16 cellular contexts compared by ENCODE assay signal in the genomic region with DNA sequence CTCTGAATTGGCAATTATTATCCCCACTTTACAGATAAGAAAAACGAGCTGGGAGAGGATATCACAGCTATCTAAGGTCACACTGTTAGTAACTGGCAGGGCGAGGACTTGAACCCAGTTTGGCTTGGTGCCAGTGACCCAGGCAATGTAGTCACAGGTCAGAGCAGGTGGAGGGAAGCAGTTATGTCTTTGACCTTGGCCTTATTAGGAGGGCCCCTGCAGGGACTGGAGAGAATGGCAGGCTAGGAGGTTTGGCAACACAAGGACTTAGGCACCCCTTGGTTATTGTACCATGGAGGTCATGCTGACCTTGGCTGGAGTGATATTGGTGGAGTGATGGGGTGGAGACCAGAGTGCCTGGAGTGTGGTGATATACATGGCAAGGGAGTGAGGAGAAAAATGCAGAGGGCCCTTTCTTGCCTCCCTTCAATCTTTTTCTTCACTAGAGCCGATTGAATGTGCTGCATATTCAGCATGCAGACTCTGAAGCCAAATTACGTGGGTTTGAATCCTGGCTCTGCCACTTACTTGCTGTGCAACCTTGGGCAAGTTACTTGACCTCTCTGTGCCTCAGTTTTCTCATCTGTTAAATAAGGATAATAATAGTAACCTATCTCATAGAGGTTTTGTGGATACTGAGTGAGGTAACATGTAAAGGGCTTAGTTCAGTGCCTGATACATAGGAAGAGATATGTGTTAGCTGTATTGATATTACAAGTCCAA.
DNase-seq lines count a peak whose midpoint lies in the region; ATAC-seq and TF ChIP-seq lines count a peak whose summit lies in the region.
"Had no signal": no experiment of that assay in that cellular context is flagged by ENCODE, and none has a peak within 500 bp of the region (broad histone marks: within the 10 kb centered on the region; RNA-seq: fewer than 3 reads in every experiment).

No MANE protein-coding gene starts in this region.

- no peaks in the 10 kb centered on the region for H3F3A ChIP-seq in PC-3 (ENCODE audit: low read length, unreplicated experiment)

- ATAC-seq in HCT116, result no peak
- ATAC-seq in right cardiac atrium, result no peak
- ATAC-seq in PC-3, result no peak
- ATAC-seq: activated naive CD8-positive, alpha-beta T cell treated with anti-CD3 and anti-CD28 coated beads, Interleukin-2, amount 50 U/mL, for 24 hours; activated T-cell treated with anti-CD3 and anti-CD28 coated beads, Interleukin-2, amount 50 U/mL, for 72 hours had no signal

- no peaks in the 10 kb centered on the region for H3K9me3 Mint-ChIP-seq in neural crest cell
- H3K9me3 Mint-ChIP-seq: activated naive CD8-positive, alpha-beta T cell treated with anti-CD3 and anti-CD28 coated beads, Interleukin-2, amount 50 U/mL, for 24 hours; activated T-cell treated with anti-CD3 and anti-CD28 coated beads, Interleukin-2, amount 50 U/mL, for 72 hours had no signal

- RAD21 ChIA-PET in HCT116 (lab: Charles Lee; ENCODE audit: low non-redundant PET in 1 of 2, low total read pairs in 2 of 2, uncharacterized antibody in 2 of 2, unreplicated experiment in 2 of 2), result no interaction called here

- no peak overlapping the region for H3K9ac ChIP-seq in HCT116 (ENCODE audit: low read length)
- no peak overlapping the region for H3K9ac ChIP-seq in PC-3 (ENCODE audit: low read length)

- TF ChIP-seq CTCF in HCT116 (IDR thresholded peaks at IDR 0.05 in 2 of 3, conservative IDR thresholded peaks at IDR 0.05 in 1 of 3; ENCODE audit: borderline replicate concordance in 1 of 3, insufficient read depth in 1 of 3, low read depth in 2 of 3, low read length in 2 of 3) (peak in 2 of 3 experiments; percentile 38 to 49; a peak in 4 of 6 replicates), WERI-Rb-1 (IDR thresholded peaks at IDR 0.05; ENCODE audit: low read depth, low read length) (peak; percentile 28; the same call in 1 of the 2 replicates), neural crest cell (conservative IDR thresholded peaks at IDR 0.05) (peak; percentile 17), PC-3 (conservative IDR thresholded peaks at IDR 0.05; ENCODE audit: low read depth, low read length) (no peak)

- H3K4me1 Mint-ChIP-seq in neural crest cell, result no peaks in the 10 kb centered on the region
- H3K4me1 Mint-ChIP-seq: activated naive CD8-positive, alpha-beta T cell treated with anti-CD3 and anti-CD28 coated beads, Interleukin-2, amount 50 U/mL, for 24 hours had no signal

- H3K27ac ChIP-seq in HCT116 (ENCODE audit: low read depth, low read length) (no peak overlapping the region), WERI-Rb-1 (no peak overlapping the region), right cardiac atrium (ENCODE audit: low read length) (no peak overlapping the region), PC-3 (ENCODE audit: low read length) (no peak overlapping the region)
- H3K27ac ChIP-seq: right lobe of liver had no signal

- H3K9me2 ChIP-seq in HCT116 (ENCODE audit: insufficient read depth) (no peaks in the 10 kb centered on the region), PC-3 (replicated peaks; ENCODE audit: low read length) (no peaks in the 10 kb centered on the region)

- 0 out of 2 replicates have a peak, but pooled peaks have one; percentile 6 for TF ChIP-seq RAD21 in HCT116 (IDR thresholded peaks at IDR 0.05; ENCODE audit: low read depth)

- CTCF ChIA-PET in HCT116 (lab: Charles Lee) (interaction anchor here (2.0 to 3.2 kb wide), 2 partner anchors 18 to 264 kb away, joined by 8 to 13 read pairs; no protein-coding TSS in a partner anchor), PC-3 (lab: Charles Lee) (no interaction called here)

- H3K27me3 ChIP-seq in HCT116 (ENCODE audit: insufficient read depth, low read length) (0 out of 2 replicates have a peak, but pooled peaks cover 3% of the 10 kb centered on the region), WERI-Rb-1 (ENCODE audit: insufficient read depth, low read depth, severe bottlenecking) (no peaks in the 10 kb centered on the region), right cardiac atrium (ENCODE audit: control insufficient read depth, insufficient read depth) (no peaks in the 10 kb centered on the region), PC-3 (ENCODE audit: low read length) (peaks cover 20% of the 10 kb centered on the region)
- H3K27me3 ChIP-seq: right lobe of liver had no signal

- H3K36me3 ChIP-seq in HCT116 (ENCODE audit: control insufficient read depth in 1 of 2, insufficient read depth in 2 of 2, low read length in 2 of 2) (no peaks in the 10 kb centered on the region), WERI-Rb-1 (no peaks in the 10 kb centered on the region), PC-3 (ENCODE audit: low read depth, low read length) (no peaks in the 10 kb centered on the region)
- H3K36me3 ChIP-seq: right lobe of liver had no signal

- H3K79me2 ChIP-seq in HCT116 (ENCODE audit: insufficient read depth, low read length) (no peaks in the 10 kb centered on the region), PC-3 (ENCODE audit: low read length) (no peaks in the 10 kb centered on the region)

- H3K4me3 ChIP-seq in HCT116 (replicated peaks in 1 of 2; ENCODE audit: low read depth in 1 of 2, low read length in 2 of 2) (no peak overlapping the region), WERI-Rb-1 (ENCODE audit: low read depth, low read length) (no peak overlapping the region), right cardiac atrium (ENCODE audit: low read length) (no peak overlapping the region), PC-3 (ENCODE audit: low read length) (no peak overlapping the region)
- H3K4me3 ChIP-seq: right lobe of liver had no signal

- H2AFZ ChIP-seq in HCT116 (ENCODE audit: low read depth, low read length, poor library complexity, severe bottlenecking) (no peak overlapping the region), PC-3 (ENCODE audit: low read length) (no peak overlapping the region)

- peak; percentile 8 for DNase-seq in NCI-H2029 (lab: John Stamatoyannopoulos, UW)
- no peak for DNase-seq in NCI-H2029 treated with DMSO at 0.1 percent for 48 hours (lab: John Stamatoyannopoulos, UW)
- DNase-seq in HCT116 (ENCODE audit: low read depth, low spot score), result no peak
- no peak for DNase-seq in WERI-Rb-1
- no peak for DNase-seq in neural crest cell (ENCODE audit: low read depth, low spot score)
- no peak for DNase-seq in cerebellum (ENCODE audit: low spot score)
- no peak for DNase-seq in right cardiac atrium
- no peak for DNase-seq in PC-3
- DNase-seq: activated CD4-positive, alpha-beta T cell treated with anti-CD3 and anti-CD28 coated beads, Interleukin-2, amount 50 U/mL, for 48 hours; activated naive CD8-positive, alpha-beta T cell treated with anti-CD3 and anti-CD28 coated beads, Interleukin-2, amount 50 U/mL, for 24 hours; activated T-cell treated with anti-CD3 and anti-CD28 coated beads, Interleukin-2, amount 50 U/mL, for 72 hours; NCI-H510A; stimulated activated CD4-positive, alpha-beta T cell treated with anti-CD3 and anti-CD28 coated beads, Interleukin-2, amount 100 ng/mL, for 24 hours; substantia nigra; SW 1271 had no signal

- H3K4me1 ChIP-seq in HCT116 (ENCODE audit: control insufficient read depth in 1 of 2, insufficient read depth in 2 of 2, low read length in 2 of 2) (peaks cover 2 to 8% of the 10 kb centered on the region in 2 experiments; a peak in 1 of 4 replicates), right cardiac atrium (ENCODE audit: control insufficient read depth, insufficient read depth, low read length) (no peaks in the 10 kb centered on the region), PC-3 (ENCODE audit: insufficient read depth, low read length) (no peaks in the 10 kb centered on the region)
- H3K4me1 ChIP-seq: right lobe of liver had no signal

- H3K4me2 ChIP-seq in HCT116 (ENCODE audit: low read length) (no peak overlapping the region), PC-3 (ENCODE audit: low read length) (no peak overlapping the region)

- POLR2A ChIA-PET in HCT116 (lab: Charles Lee) (no interaction called here), PC-3 (lab: Charles Lee; ENCODE audit: unreplicated experiment) (no interaction called here)

- TF ChIP-seq POLR2A in HCT116 (IDR thresholded peaks at IDR 0.05; ENCODE audit: borderline replicate concordance, extremely low read depth, insufficient read depth, insufficient read length), result no peak

- WGBS in right cardiac atrium, result 68% methylated on average over 4 of the region's 4 CpGs

- H3K27me3 Mint-ChIP-seq in neural crest cell (ENCODE audit: low read depth), result peaks cover 2% of the 10 kb centered on the region

- H3K4me3 Mint-ChIP-seq in neural crest cell, result no peak overlapping the region
- H3K4me3 Mint-ChIP-seq: activated naive CD8-positive, alpha-beta T cell treated with anti-CD3 and anti-CD28 coated beads, Interleukin-2, amount 50 U/mL, for 24 hours; activated T-cell treated with anti-CD3 and anti-CD28 coated beads, Interleukin-2, amount 50 U/mL, for 72 hours had no signal

- intact Hi-C loops in HCT116 (cut with micrococcal nuclease) (loop anchor here (10.0 kb wide), 1 partner anchor 664 kb away; no protein-coding TSS in a partner anchor), right cardiac atrium (cut with DNase I) (no loop called here), PC-3 (cut with micrococcal nuclease) (no loop called here)

- H3K9me3 ChIP-seq in HCT116 (ENCODE audit: control insufficient read depth in 1 of 2, insufficient read depth in 1 of 2, low read depth in 1 of 2, low read length in 2 of 2) (no peaks in the 10 kb centered on the region), WERI-Rb-1 (ENCODE audit: severe bottlenecking) (no peaks in the 10 kb centered on the region), right cardiac atrium (ENCODE audit: control insufficient read depth, low read length) (no peaks in the 10 kb centered on the region), PC-3 (ENCODE audit: low read length) (no peaks in the 10 kb centered on the region)
- H3K9me3 ChIP-seq: right lobe of liver had no signal

- H3K27ac Mint-ChIP-seq in neural crest cell (ENCODE audit: unreplicated experiment), result no peak overlapping the region
- H3K27ac Mint-ChIP-seq: activated naive CD8-positive, alpha-beta T cell treated with anti-CD3 and anti-CD28 coated beads, Interleukin-2, amount 50 U/mL, for 24 hours; activated T-cell treated with anti-CD3 and anti-CD28 coated beads, Interleukin-2, amount 50 U/mL, for 72 hours had no signal

- H4K20me1 ChIP-seq in HCT116 (ENCODE audit: insufficient read depth) (no peaks in the 10 kb centered on the region), PC-3 (ENCODE audit: low read length) (no peaks in the 10 kb centered on the region)

- no TSS peak for BruUV-seq in HCT116 (replicated peaks; lab: Mats Ljungman, UMichigan)
- BruUV-seq in PC-3 (replicated peaks; lab: Mats Ljungman, UMichigan), result no TSS peak

- no peaks in the 10 kb centered on the region for H3K36me3 Mint-ChIP-seq in neural crest cell (ENCODE audit: low read depth)

TF ChIP-seq in HCT116, 20 proteins besides CTCF, POLR2A, EP300 and RAD21 (continues in another document):
- no peak for TF ChIP-seq EGR1 (IDR thresholded peaks at IDR 0.05; ENCODE audit: low read depth)
- TF ChIP-seq ELF1 (IDR thresholded peaks at IDR 0.05; ENCODE audit: borderline replicate concordance, low read depth), result no peak
- TF ChIP-seq EZH2phosphoT487 (IDR thresholded peaks at IDR 0.05; ENCODE audit: borderline replicate concordance), result no peak
- TF ChIP-seq ZNF274 (IDR thresholded peaks at IDR 0.05; ENCODE audit: low read depth, low read length), result no peak
